Comparison of ENCODE assay signal across 20 cellular contexts in the genomic region with DNA sequence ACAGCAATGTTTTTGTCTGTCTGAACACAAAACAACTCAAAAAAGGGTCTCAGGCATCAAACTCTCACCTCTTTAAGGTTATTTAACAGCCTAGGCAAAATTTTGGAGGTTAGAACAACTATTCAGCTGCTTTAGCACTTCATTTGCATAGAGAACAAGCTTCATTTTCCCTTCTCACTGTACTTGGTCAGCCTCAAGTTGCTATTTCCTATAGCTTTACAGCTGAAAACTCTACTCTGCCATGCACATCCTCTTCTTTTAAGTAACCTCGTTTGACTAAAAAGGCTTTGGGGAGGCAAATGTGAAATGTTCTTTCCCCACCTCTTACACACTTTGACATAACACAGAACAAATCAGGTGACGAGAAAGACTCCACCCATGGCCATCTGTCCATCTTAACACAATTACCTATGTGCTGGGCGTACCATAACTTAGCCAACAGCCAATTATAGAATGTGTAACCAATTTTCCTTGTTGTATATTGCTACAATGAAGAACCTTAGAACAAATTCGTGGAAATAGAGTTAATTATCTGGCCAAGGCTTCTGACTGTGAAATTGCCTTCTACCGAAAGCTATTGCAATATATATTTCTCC.
DNase-seq lines count a peak whose midpoint lies in the region; ATAC-seq, FAIRE-seq and TF ChIP-seq lines count a peak whose summit lies in the region.
"Had no signal": no experiment of that assay in that cellular context is flagged by ENCODE, and none has a peak within 500 bp of the region (broad histone marks: within the 10 kb centered on the region; RNA-seq: fewer than 3 reads in every experiment).

No MANE protein-coding gene starts in this region.

- H3K27me3 Mint-ChIP-seq in endodermal cell (ENCODE audit: insufficient read depth) = no peaks in the 10 kb centered on the region
- H3K27me3 Mint-ChIP-seq: activated CD4-positive, alpha-beta memory T cell treated with anti-CD3 and anti-CD28 coated beads for 36 hours; activated T-cell treated with anti-CD3 and anti-CD28 coated beads, Interleukin-2, amount 50 U/mL, for 24 hours had no signal

- TF ChIP-seq CTCF in endodermal cell (conservative IDR thresholded peaks at IDR 0.05) (no peak), prostate gland (IDR thresholded peaks at IDR 0.05) (no peak)

- H3K4me3 ChIP-seq in endodermal cell (ENCODE audit: low read length) = no peak overlapping the region
- no peak overlapping the region for H3K4me3 ChIP-seq in prostate gland
- H3K4me3 ChIP-seq: ascending aorta, tibial artery had no signal

- peaks cover 34% of the 10 kb centered on the region for H3K36me3 Mint-ChIP-seq in endodermal cell (ENCODE audit: low read depth)
- H3K36me3 Mint-ChIP-seq: activated CD4-positive, alpha-beta memory T cell treated with anti-CD3 and anti-CD28 coated beads for 36 hours; activated naive CD4-positive, alpha-beta T cell treated with anti-CD3 and anti-CD28 coated beads, Interleukin-2, amount 10 ng/mL, durations not matched to agents 7 days and 5 days had no signal

- no peak for FAIRE-seq in H54 (lab: Jason Lieb, UNC)
- FAIRE-seq: G401.6 had no signal

- H3K4me1 ChIP-seq in endodermal cell (ENCODE audit: control insufficient read depth, insufficient read depth, low read length) (peaks cover 8% of the 10 kb centered on the region), prostate gland (replicated peaks) (no peaks in the 10 kb centered on the region)

- no peak overlapping the region for H3K27ac ChIP-seq in endodermal cell (ENCODE audit: low read depth, low read length)
- H3K27ac ChIP-seq in prostate gland = no peak overlapping the region
- H3K27ac ChIP-seq: ascending aorta, tibial artery had no signal

- no peak overlapping the region for H3K27ac Mint-ChIP-seq in endodermal cell
- H3K27ac Mint-ChIP-seq: activated CD4-positive, alpha-beta memory T cell treated with anti-CD3 and anti-CD28 coated beads for 36 hours; activated naive CD4-positive, alpha-beta T cell treated with anti-CD3 and anti-CD28 coated beads, Interleukin-2, amount 10 ng/mL, durations not matched to agents 7 days and 5 days; activated T-cell treated with anti-CD3 and anti-CD28 coated beads, Interleukin-2, amount 50 U/mL, for 24 hours; B cell; nephron had no signal

- peaks cover 67% of the 10 kb centered on the region for H3K4me1 Mint-ChIP-seq in endodermal cell
- H3K4me1 Mint-ChIP-seq: activated naive CD4-positive, alpha-beta T cell treated with anti-CD3 and anti-CD28 coated beads, Interleukin-2, amount 10 ng/mL, durations not matched to agents 7 days and 5 days; B cell had no signal

- H3K27me3 ChIP-seq in endodermal cell (ENCODE audit: control insufficient read depth, insufficient read depth, low read length, poor library complexity, severe bottlenecking) (no peaks in the 10 kb centered on the region), prostate gland (replicated peaks; ENCODE audit: insufficient read depth) (no peaks in the 10 kb centered on the region)
- H3K27me3 ChIP-seq: ascending aorta, tibial artery had no signal

- ATAC-seq in GM18867 (IDR thresholded peaks at IDR 0.05; ENCODE audit: unreplicated experiment) = peak; percentile 95
- peak; percentile 34 for ATAC-seq in GM19468 (IDR thresholded peaks at IDR 0.05; ENCODE audit: extremely low read depth, unreplicated experiment)
- ATAC-seq in HG03097 (IDR thresholded peaks at IDR 0.05; ENCODE audit: low FRiP score, unreplicated experiment) = peak; percentile 50

- H3K9ac ChIP-seq in endodermal cell (ENCODE audit: extremely low read depth, low read length, poor library complexity, severe bottlenecking) = no peak overlapping the region

- DNase-seq in endodermal cell (peak; percentile 14), prostate gland (ENCODE audit: low spot score) (no peak), H54 (ENCODE audit: insufficient read length, low spot score) (no peak)
- no peak for DNase-seq in stimulated activated naive CD4-positive, alpha-beta T cell (lab: John Stamatoyannopoulos, UW)
- DNase-seq: activated CD4-positive, alpha-beta memory T cell treated with anti-CD3 and anti-CD28 coated beads for 36 hours; activated naive CD4-positive, alpha-beta T cell treated with anti-CD3 and anti-CD28 coated beads, Interleukin-2, amount 10 ng/mL, durations not matched to agents 7 days and 5 days; activated T-cell treated with anti-CD3 and anti-CD28 coated beads, Interleukin-2, amount 50 U/mL, for 24 hours; foreskin fibroblast; H7; NCI-H2107; NCI-H748 treated with DMSO at 0.1 percent for 48 hours; stimulated activated CD4-positive, alpha-beta T cell treated with anti-CD3 and anti-CD28 coated beads, Interleukin-12 subunit alpha, Interleukin-12 subunit beta, amount 100 ng/mL, for 4 hours; tibial artery had no signal

- H3K36me3 ChIP-seq in endodermal cell (ENCODE audit: control insufficient read depth, insufficient read depth, low read length) (peaks cover 71% of the 10 kb centered on the region), prostate gland (no peaks in the 10 kb centered on the region)
- H3K36me3 ChIP-seq: ascending aorta, tibial artery had no signal

- WGBS in endodermal cell (ENCODE audit: insufficient coverage in 1 of 2, insufficient read length in 1 of 2), 2 experiments = 93 to 100% methylated on average over 2 to 5 of the region's 5 CpGs
- WGBS in prostate gland = 83% methylated on average over 5 of the region's 5 CpGs

- intact Hi-C loops in prostate gland (cut with DNase I) = loop anchor here (5.0 kb wide), 1 partner anchor 120 kb away; no protein-coding TSS in a partner anchor

- no peak for TF ChIP-seq POLR2A in prostate gland (IDR thresholded peaks at IDR 0.05)
- TF ChIP-seq POLR2A in H54 (IDR thresholded peaks at IDR 0.05; ENCODE audit: low read depth, low read length) = no peak

- no peaks in the 10 kb centered on the region for H3K9me3 Mint-ChIP-seq in endodermal cell
- H3K9me3 Mint-ChIP-seq: activated CD4-positive, alpha-beta memory T cell treated with anti-CD3 and anti-CD28 coated beads for 36 hours; activated naive CD4-positive, alpha-beta T cell treated with anti-CD3 and anti-CD28 coated beads, Interleukin-2, amount 10 ng/mL, durations not matched to agents 7 days and 5 days; activated T-cell treated with anti-CD3 and anti-CD28 coated beads, Interleukin-2, amount 50 U/mL, for 24 hours; nephron had no signal

- H3K4me3 Mint-ChIP-seq in endodermal cell = no peak overlapping the region
- H3K4me3 Mint-ChIP-seq: activated CD4-positive, alpha-beta memory T cell treated with anti-CD3 and anti-CD28 coated beads for 36 hours; activated naive CD4-positive, alpha-beta T cell treated with anti-CD3 and anti-CD28 coated beads, Interleukin-2, amount 10 ng/mL, durations not matched to agents 7 days and 5 days; activated T-cell treated with anti-CD3 and anti-CD28 coated beads, Interleukin-2, amount 50 U/mL, for 24 hours; B cell; nephron had no signal

- H3K9me3 ChIP-seq in endodermal cell (ENCODE audit: control insufficient read depth, low read length) (no peaks in the 10 kb centered on the region), prostate gland (no peaks in the 10 kb centered on the region)
- H3K9me3 ChIP-seq: ascending aorta, tibial artery had no signal

Comparison
In these comparisons a context has a peak if more than half of its experiments do, and no peak if none do; other contexts are left out.
1. ATAC-seq: peak in every context shown above with its lines; median percentile 95 in GM18867; 50 in HG03097; 34 in GM19468.